1 cellular context compared by ENCODE assay signal in genomic region chr2:235505210-235505741, GRCh38.
A peak's percentile ranks its signal among the peaks of the same experiment; 100 is the strongest.
TF ChIP-seq lines count a peak whose summit lies in the region.

No MANE protein-coding gene starts in this region.

TF ChIP-seq in HepG2, 621 proteins besides CTCF, POLR2A, EP300 and RAD21 (continued from another document and continues in another):
- TF ChIP-seq RARG (CRISPR knock-in tag; IDR thresholded peaks at IDR 0.05; ENCODE audit: low read depth) (peak; percentile 64; the same call in 1 of the 2 replicates), JUND (CRISPR knock-in tag; IDR thresholded peaks at IDR 0.05) (peak; percentile 25; the same call in 1 of the 2 replicates), ZBTB33 (CRISPR knock-in tag; IDR thresholded peaks at IDR 0.05) (peak; percentile 51), HOXD1 (CRISPR knock-in tag; IDR thresholded peaks at IDR 0.05) (no peak), SPEN (CRISPR knock-in tag; IDR thresholded peaks at IDR 0.05; ENCODE audit: low read depth) (peak; percentile 81), ZNF761 (CRISPR knock-in tag; conservative IDR thresholded peaks at IDR 0.05) (peak; percentile 63; the same call in 1 of the 2 replicates), ARID2 (CRISPR knock-in tag; IDR thresholded peaks at IDR 0.05; ENCODE audit: borderline replicate concordance) (peak; percentile 72; the same call in 1 of the 2 replicates), FOSL2 (CRISPR knock-in tag; IDR thresholded peaks at IDR 0.05) (peak; percentile 61), TCF12 (IDR thresholded peaks at IDR 0.05) (no peak), TCF12 (CRISPR knock-in tag; IDR thresholded peaks at IDR 0.05) (no peak), ZNF121 (CRISPR knock-in tag; IDR thresholded peaks at IDR 0.05) (0 out of 2 replicates have a peak, but pooled peaks have one; percentile 32), PAWR (CRISPR knock-in tag; IDR thresholded peaks at IDR 0.05; ENCODE audit: borderline replicate concordance) (no peak), ZNF777 (CRISPR knock-in tag; IDR thresholded peaks at IDR 0.05) (no peak), ZNF33B (CRISPR knock-in tag; IDR thresholded peaks at IDR 0.05) (peak; percentile 73; the same call in 1 of the 2 replicates), ZNF619 (CRISPR knock-in tag; IDR thresholded peaks at IDR 0.05) (no peak), ATF2 (CRISPR knock-in tag; IDR thresholded peaks at IDR 0.05) (peak; percentile 59; the same call in 1 of the 2 replicates), ZFX (CRISPR knock-in tag; IDR thresholded peaks at IDR 0.05; ENCODE audit: low read depth) (peak; percentile 90), MXD4 (CRISPR knock-in tag; IDR thresholded peaks at IDR 0.05) (no peak), CREB1 (IDR thresholded peaks at IDR 0.05) (no peak), CREB1 (CRISPR knock-in tag; IDR thresholded peaks at IDR 0.05) (peak; percentile 64), BRF2 (CRISPR knock-in tag; IDR thresholded peaks at IDR 0.05) (no peak), HNF1A (IDR thresholded peaks at IDR 0.05; ENCODE audit: low read depth) (peak; percentile 72; the same call in 1 of the 2 replicates), HNF1A (CRISPR knock-in tag; IDR thresholded peaks at IDR 0.05; ENCODE audit: borderline replicate concordance) (peak; percentile 65; the same call in 1 of the 2 replicates), GABPB1 (CRISPR knock-in tag; IDR thresholded peaks at IDR 0.05) (0 out of 2 replicates have a peak, but pooled peaks have one; percentile 23), GTF2F1 (IDR thresholded peaks at IDR 0.05; ENCODE audit: low read length) (no peak), ZNF318 (CRISPR knock-in tag; IDR thresholded peaks at IDR 0.05) (0 out of 2 replicates have a peak, but pooled peaks have one; percentile 61), BCLAF1 (IDR thresholded peaks at IDR 0.05) (no peak), ZNF552 (CRISPR knock-in tag; IDR thresholded peaks at IDR 0.05; ENCODE audit: borderline replicate concordance) (no peak; the same call in 1 of the 2 replicates), RXRA (CRISPR knock-in tag; IDR thresholded peaks at IDR 0.05) (peak; percentile 78; the same call in 1 of the 2 replicates), ZNF766 (CRISPR knock-in tag; IDR thresholded peaks at IDR 0.05; ENCODE audit: borderline replicate concordance) (no peak), CEBPB (IDR thresholded peaks at IDR 0.05; ENCODE audit: borderline replicate concordance, low read depth, low read length) (no peak), SALL1 (CRISPR knock-in tag; IDR thresholded peaks at IDR 0.05) (peak; percentile 100), GFI1 (CRISPR knock-in tag; IDR thresholded peaks at IDR 0.05; ENCODE audit: borderline replicate concordance) (peak; percentile 91), SIX4 (CRISPR knock-in tag; IDR thresholded peaks at IDR 0.05) (no peak), ZFP91 (CRISPR knock-in tag; IDR thresholded peaks at IDR 0.05; ENCODE audit: borderline replicate concordance) (peak; percentile 58), RCOR2 (CRISPR knock-in tag; IDR thresholded peaks at IDR 0.05) (peak; percentile 96), ERF (CRISPR knock-in tag; IDR thresholded peaks at IDR 0.05) (peak; percentile 90), ZFP36L1 (CRISPR knock-in tag; IDR thresholded peaks at IDR 0.05) (peak; percentile 87; the same call in 1 of the 2 replicates), ZNF703 (CRISPR knock-in tag; IDR thresholded peaks at IDR 0.05; ENCODE audit: borderline replicate concordance) (no peak)
